8 cellular contexts compared by ENCODE assay signal in the genomic region with DNA sequence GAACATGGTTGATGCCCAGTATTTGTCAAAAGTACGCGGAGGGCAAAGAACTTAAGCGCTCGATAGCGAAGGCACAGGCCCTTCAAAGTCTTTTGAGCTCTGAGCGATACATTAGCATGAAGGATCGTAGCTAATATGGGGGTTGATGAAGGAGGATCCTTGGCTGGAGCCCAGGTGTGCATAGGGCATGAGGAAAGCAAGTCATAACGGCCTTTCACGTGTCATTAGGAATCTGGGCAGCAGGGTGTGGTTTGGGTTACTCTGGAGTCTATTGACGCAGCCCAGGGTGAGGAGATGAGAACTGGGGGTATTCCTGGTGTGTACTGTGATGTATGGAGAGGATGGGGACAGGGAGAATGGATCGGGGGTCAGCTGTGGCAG. TPM values are rescaled to one million over a fixed set of nuclear protein-coding genes. Genes with fewer than 3 reads are reported as not detected.
DNase-seq lines count a peak whose midpoint lies in the region; ATAC-seq, FAIRE-seq and TF ChIP-seq lines count a peak whose summit lies in the region.

No MANE protein-coding gene starts in this region.

- H3K27me3 Mint-ChIP-seq in activated naive CD8-positive, alpha-beta T cell treated with anti-CD3 and anti-CD28 coated beads, Interleukin-2, amount 50 U/mL, for 24 hours: no peaks in the 10 kb centered on the region

- peak overlapping the region; percentile 95 for H3K4me3 Mint-ChIP-seq in activated naive CD8-positive, alpha-beta T cell treated with anti-CD3 and anti-CD28 coated beads, Interleukin-2, amount 50 U/mL, for 24 hours

- in situ Hi-C loops in ACHN (cut with HindIII; ENCODE audit: low pct_ligation_motif_present, low pct_unique_long_range_greater_than_20kb, low sequenced_read_pairs): no loop called here

- DNase-seq in ACHN: peak; percentile 51
- DNase-seq in GM12892 (ENCODE audit: insufficient read length): no peak
- DNase-seq in M059J (ENCODE audit: low read depth): peak; percentile 44
- peak; percentile 20 for DNase-seq in activated naive CD8-positive, alpha-beta T cell treated with anti-CD3 and anti-CD28 coated beads, Interleukin-2, amount 50 U/mL, for 24 hours
- peak; percentile 16 for DNase-seq in hepatic stellate cell (ENCODE audit: low spot score)
- no peak for DNase-seq in sciatic nerve (ENCODE audit: low spot score)

- H3K36me3 Mint-ChIP-seq in activated naive CD8-positive, alpha-beta T cell treated with anti-CD3 and anti-CD28 coated beads, Interleukin-2, amount 50 U/mL, for 24 hours (ENCODE audit: low read depth): peaks cover 43% of the 10 kb centered on the region

- ATAC-seq in activated naive CD8-positive, alpha-beta T cell treated with anti-CD3 and anti-CD28 coated beads, Interleukin-2, amount 50 U/mL, for 24 hours: peak; percentile 5
- ATAC-seq in sciatic nerve (peak; percentile 58), GM21515 (IDR thresholded peaks at IDR 0.05; ENCODE audit: unreplicated experiment) (no peak), HG02884 (IDR thresholded peaks at IDR 0.05; ENCODE audit: unreplicated experiment) (no peak)

- TF ChIP-seq POLR2A in GM12892 (IDR thresholded peaks at IDR 0.05; ENCODE audit: low read depth, low read length): no peak

- peaks cover 44% of the 10 kb centered on the region for H3K4me1 Mint-ChIP-seq in activated naive CD8-positive, alpha-beta T cell treated with anti-CD3 and anti-CD28 coated beads, Interleukin-2, amount 50 U/mL, for 24 hours

- intact Hi-C loops in sciatic nerve (cut with DNase I): no loop called here

- H3K9me3 Mint-ChIP-seq in activated naive CD8-positive, alpha-beta T cell treated with anti-CD3 and anti-CD28 coated beads, Interleukin-2, amount 50 U/mL, for 24 hours: no peaks in the 10 kb centered on the region

- H3K27ac Mint-ChIP-seq in activated naive CD8-positive, alpha-beta T cell treated with anti-CD3 and anti-CD28 coated beads, Interleukin-2, amount 50 U/mL, for 24 hours: peak overlapping the region; percentile 79

- FAIRE-seq in GM12892 (lab: Jason Lieb, UNC): peak; percentile 17

RNA-seq across cellular contexts. Expression of gene NME6, which starts 0.6 kb away (rescaled TPM):
- 20.7 TPM for polyA plus RNA-seq in GM12892 (2012; ENCODE audit: missing spikeins)
- total RNA-seq in M059J (2014; rRNA removed; shearing (Covaris generic)): 22.0 and 31.0 TPM in 2 replicates
- 24.0 TPM for total RNA-seq in sciatic nerve

RNA-seq across cellular contexts. Expression of gene SPINK8, which starts 31.7 kb away (rescaled TPM):
- not detected for polyA plus RNA-seq in GM12892 (2012; ENCODE audit: missing spikeins)
- total RNA-seq in M059J (2014; rRNA removed; shearing (Covaris generic)): not detected in 2 replicates
- not detected for total RNA-seq in sciatic nerve

Comparison
In these comparisons a context has a peak if more than half of its experiments do, and no peak if none do; other contexts are left out.
1. DNase-seq: peak in ACHN (single experiment), M059J (single experiment), activated naive CD8-positive, alpha-beta T cell treated with anti-CD3 and anti-CD28 coated beads, Interleukin-2, amount 50 U/mL, for 24 hours (single experiment) and hepatic stellate cell (single experiment); none in GM12892 (single experiment) and sciatic nerve (single experiment).
2. ATAC-seq: peak in activated naive CD8-positive, alpha-beta T cell treated with anti-CD3 and anti-CD28 coated beads, Interleukin-2, amount 50 U/mL, for 24 hours (single experiment) and sciatic nerve (single experiment); none in GM21515 (single experiment) and HG02884 (single experiment).